Comparison of ENCODE assay signal across 12 cellular contexts in genomic region chr9:14277202-14277601, GRCh38. TPM values are rescaled to one million over a fixed set of nuclear protein-coding genes. Genes with fewer than 3 reads are reported as not detected.
DNase-seq lines count a peak whose midpoint lies in the region; ATAC-seq and TF ChIP-seq lines count a peak whose summit lies in the region.
"Had no signal": no experiment of that assay in that cellular context is flagged by ENCODE, and none has a peak within 500 bp of the region (broad histone marks: within the 10 kb centered on the region; RNA-seq: fewer than 3 reads in every experiment).

No MANE protein-coding gene starts in this region.

- H3K4me1 Mint-ChIP-seq in stimulated activated memory B cell treated with anti-CD40 and anti-IgM and Interleukin-4, amounts not matched to agents 10 μg/mL and 1 μg/mL and 100 μg/mL, for 72 hours, result peaks cover 8% of the 10 kb centered on the region

- no peaks in the 10 kb centered on the region for H3K36me3 Mint-ChIP-seq in stimulated activated memory B cell treated with anti-CD40 and anti-IgM and Interleukin-4, amounts not matched to agents 10 μg/mL and 1 μg/mL and 100 μg/mL, for 72 hours

- H4K20me1 ChIP-seq in GM23248 (ENCODE audit: insufficient read depth), result no peaks in the 10 kb centered on the region

- 16 to 23% methylated on average over 8 of the region's 8 CpGs for WGBS in GM23248 (ENCODE audit: low coverage in 1 of 2, low lambda C conversion rate in 2 of 2, missing lambda C conversion rate in 2 of 2), 2 experiments
- 7 to 20% (median 19%) methylated on average over 8 of the region's 8 CpGs for WGBS in psoas muscle, 3 donors

- H3K9ac ChIP-seq in GM23248, result peak overlapping the region; percentile 1; the same call in 1 of the 2 replicates

- DNase-seq in GM23248 (peak; percentile 69), SJSA1 (ENCODE audit: low read depth in 1 of 2, low spot score in 2 of 2) (no peak), fibroblast of peridontal ligament (ENCODE audit: extremely low read depth) (peak; percentile 52), psoas muscle (peak in 1 of 2 donors; percentile 18), cerebellar nuclear complex (lab: John Stamatoyannopoulos, UW) (no peak)
- DNase-seq: activated naive CD4-positive, alpha-beta T cell; midbrain; stimulated activated CD4-positive, alpha-beta T cell treated with anti-CD3 and anti-CD28 coated beads, Interleukin-1b, Interleukin-23, amount 100 ng/mL, for 48 hours; upper lobe of left lung had no signal

- no peak overlapping the region for H3K27ac Mint-ChIP-seq in stimulated activated memory B cell treated with anti-CD40 and anti-IgM and Interleukin-4, amounts not matched to agents 10 μg/mL and 1 μg/mL and 100 μg/mL, for 72 hours

- no peaks in the 10 kb centered on the region for H3K79me2 ChIP-seq in GM23248 (ENCODE audit: insufficient read depth)

- peak overlapping the region; percentile 60 for H3K4me2 ChIP-seq in GM23248 (ENCODE audit: unreplicated experiment)

- no peaks in the 10 kb centered on the region for H3K9me2 ChIP-seq in GM23248 (ENCODE audit: insufficient read depth)

- in situ Hi-C loops in GM23248 (cut with MboI), result no loop called here

- H3K4me3 Mint-ChIP-seq in stimulated activated memory B cell treated with anti-CD40 and anti-IgM and Interleukin-4, amounts not matched to agents 10 μg/mL and 1 μg/mL and 100 μg/mL, for 72 hours, result no peak overlapping the region

- peaks cover 47% of the 10 kb centered on the region for H3K4me1 ChIP-seq in GM23248 (ENCODE audit: insufficient read depth)
- H3K4me1 ChIP-seq in SJSA1 (replicated peaks), result peaks cover 79% of the 10 kb centered on the region
- H3K4me1 ChIP-seq in psoas muscle, result peaks cover 89% of the 10 kb centered on the region

- TF ChIP-seq CTCF in psoas muscle (IDR thresholded peaks at IDR 0.05), result no peak

- peaks cover 30% of the 10 kb centered on the region for H3F3A ChIP-seq in GM23248 (ENCODE audit: insufficient read depth)

- H3K27ac ChIP-seq in GM23248 (peak overlapping the region; percentile 48), SJSA1 (peak overlapping the region; percentile 61), psoas muscle (peak overlapping the region; percentile 80)

- ATAC-seq in psoas muscle, result peak; percentile 35 to 61 (median 45)
- ATAC-seq in HG02884 (IDR thresholded peaks at IDR 0.05; ENCODE audit: unreplicated experiment), result no peak
- no peak for ATAC-seq in stimulated activated memory B cell treated with anti-CD40 and anti-IgM and Interleukin-4, amounts not matched to agents 10 μg/mL and 1 μg/mL and 100 μg/mL, for 72 hours
- ATAC-seq in GM21825 (IDR thresholded peaks at IDR 0.05; ENCODE audit: unreplicated experiment), result no peak

- H3K9me3 ChIP-seq in GM23248 (ENCODE audit: low read depth) (no peaks in the 10 kb centered on the region), SJSA1 (replicated peaks) (no peaks in the 10 kb centered on the region), psoas muscle (no peaks in the 10 kb centered on the region)
- H3K9me3 ChIP-seq: upper lobe of left lung had no signal

- H3K4me3 ChIP-seq in GM23248 (peak overlapping the region; percentile 41), SJSA1 (no peak overlapping the region), psoas muscle (peak overlapping the region; percentile 29)
- H3K4me3 ChIP-seq: upper lobe of left lung had no signal

- no peaks in the 10 kb centered on the region for H3K27me3 ChIP-seq in GM23248 (replicated peaks; ENCODE audit: insufficient read depth)
- H3K27me3 ChIP-seq in SJSA1 (replicated peaks), result no peaks in the 10 kb centered on the region
- no peaks in the 10 kb centered on the region for H3K27me3 ChIP-seq in psoas muscle (ENCODE audit: insufficient read depth in 3 of 3, low read length in 2 of 3)
- H3K27me3 ChIP-seq: upper lobe of left lung had no signal

- intact Hi-C loops in psoas muscle (cut with DNase I), result no loop called here

- peaks cover 8% of the 10 kb centered on the region for H3K27me3 Mint-ChIP-seq in stimulated activated memory B cell treated with anti-CD40 and anti-IgM and Interleukin-4, amounts not matched to agents 10 μg/mL and 1 μg/mL and 100 μg/mL, for 72 hours

- no peaks in the 10 kb centered on the region for H3K9me3 Mint-ChIP-seq in stimulated activated memory B cell treated with anti-CD40 and anti-IgM and Interleukin-4, amounts not matched to agents 10 μg/mL and 1 μg/mL and 100 μg/mL, for 72 hours

- H3K36me3 ChIP-seq in GM23248 (ENCODE audit: low read depth), result no peaks in the 10 kb centered on the region
- no peaks in the 10 kb centered on the region for H3K36me3 ChIP-seq in SJSA1
- no peaks in the 10 kb centered on the region for H3K36me3 ChIP-seq in psoas muscle (ENCODE audit: insufficient read depth in 1 of 2, low read depth in 1 of 2)
- H3K36me3 ChIP-seq: upper lobe of left lung had no signal

- H2AFZ ChIP-seq in GM23248, result no peak overlapping the region

RNA-seq across cellular contexts. Expression of gene NFIB, which starts 36.7 kb away (rescaled TPM):
- 3.4 and 5.3 TPM in 2 replicates for total RNA-seq in GM23248 (2014; rRNA removed; shearing (Covaris generic))
- polyA plus RNA-seq in GM23248 (2016; fragmentation: Nextera tagmentation; extraction: Ambion mirVana), result 5.8 and 6.0 TPM in 2 replicates
- 7.6 TPM in 2 replicates for total RNA-seq in SJSA1 (2014; rRNA removed; shearing (Covaris generic))
- 10 to 100 TPM; 35.0 to 65.1 (median 47.3) TPM for total RNA-seq in psoas muscle
- polyA plus RNA-seq in psoas muscle, result 10 to 100 TPM in 1 of 3 donors, 1 to 10 TPM in 2; 5.8 to 17.1 (median 6.1) TPM

Comparison
In these comparisons a context has a peak if more than half of its experiments do, and no peak if none do; other contexts are left out.
1. DNase-seq: peak in GM23248 (single experiment) and fibroblast of peridontal ligament (single experiment); none in SJSA1 (0 of 2) and cerebellar nuclear complex (0 of 2).
2. ATAC-seq: peak in psoas muscle (4 of 4); none in HG02884 (single experiment), stimulated activated memory B cell treated with anti-CD40 and anti-IgM and Interleukin-4, amounts not matched to agents 10 μg/mL and 1 μg/mL and 100 μg/mL, for 72 hours (single experiment) and GM21825 (single experiment).
3. Peak in every context shown above with its lines, with median percentiles within 50 percentile points of each other: H3K27ac ChIP-seq.